ENCODE assay signal across 8 cellular contexts in the genomic region with DNA sequence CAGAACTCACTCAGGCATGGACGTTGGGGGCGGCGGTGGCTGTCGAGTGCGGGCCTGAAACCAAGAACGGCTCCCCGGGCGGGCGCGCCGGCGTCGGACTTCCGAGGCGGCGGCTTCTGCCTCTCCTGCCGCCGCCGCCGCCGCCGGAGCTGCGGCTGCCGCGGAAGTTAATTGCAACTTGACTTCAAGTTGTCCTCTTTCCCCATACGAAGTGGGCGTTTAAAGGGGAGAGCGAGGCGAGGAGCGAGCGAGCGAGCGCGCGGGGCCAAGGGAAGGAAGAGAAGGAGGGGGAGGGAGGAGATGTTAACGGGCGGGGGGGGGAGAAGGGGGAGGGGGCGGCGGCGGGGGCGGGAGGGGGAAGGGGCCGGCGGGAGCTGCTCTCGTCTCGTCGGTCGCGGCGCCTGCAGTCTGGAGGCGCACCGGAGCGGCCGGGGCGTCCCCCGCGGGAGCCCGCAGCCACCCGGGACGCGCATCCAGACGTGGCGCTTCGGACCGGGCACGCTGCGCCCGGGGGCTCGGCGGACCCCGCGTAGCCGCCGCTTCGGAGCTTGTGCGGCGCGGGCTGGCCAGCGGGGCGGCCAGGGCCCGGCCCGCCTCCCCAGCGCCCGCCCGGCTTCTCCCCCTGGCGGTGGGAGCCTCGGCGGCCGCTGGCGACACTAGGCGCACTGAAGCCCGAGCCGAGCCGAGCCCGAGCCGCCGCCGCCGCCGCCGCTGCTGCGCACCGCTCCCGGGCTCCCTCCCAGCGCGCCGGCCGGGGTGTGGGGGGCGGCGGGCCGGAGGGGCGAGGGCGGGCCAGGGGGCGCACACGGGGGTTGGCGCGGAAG. TPM values are rescaled to one million over a fixed set of nuclear protein-coding genes. Genes with fewer than 3 reads are reported as not detected.
DNase-seq lines count a peak whose midpoint lies in the region; ATAC-seq, FAIRE-seq and TF ChIP-seq lines count a peak whose summit lies in the region.

No MANE protein-coding gene starts in this region.

- FAIRE-seq in K562 (lab: Jason Lieb, UNC), result no peak

- no peak for TF ChIP-seq RAD21 in K562 (CRISPR knock-in tag; conservative IDR thresholded peaks at IDR 0.05 in 1 of 2, IDR thresholded peaks at IDR 0.05 in 1 of 2)

- H3K27ac ChIP-seq in KOPT-K1 (ENCODE audit: low read depth, low read length, poor library complexity, severe bottlenecking), result peak overlapping the region; percentile 87
- H3K27ac ChIP-seq in K562 (ENCODE audit: extremely low read depth, low read depth, low read length), result no peak overlapping the region

- no peak for TF ChIP-seq POLR2A in K562 (conservative IDR thresholded peaks at IDR 0.05)

- 0 out of 6 replicates have a peak, but pooled peaks of 1 of the 3 experiments have one; percentile 19 for TF ChIP-seq CTCF in K562 (IDR thresholded peaks at IDR 0.05 in 2 of 3, conservative IDR thresholded peaks at IDR 0.05 in 1 of 3; ENCODE audit: insufficient read depth in 2 of 3, low read depth in 1 of 3, low read length in 3 of 3)

- peak; percentile 64 for DNase-seq in EH (ENCODE audit: low read depth)
- peak; percentile 65 for DNase-seq in T-helper 9 cell
- DNase-seq in K562 (ENCODE audit: extremely low read depth in 1 of 4, low spot score in 3 of 4), result peak; percentile 11 to 47 (median 30)
- DNase-seq in iPS-NIHi7 (ENCODE audit: extremely low spot score), result peak; percentile 89
- peak; percentile 72 for DNase-seq in stimulated activated CD4-positive, alpha-beta T cell treated with anti-CD3 and anti-CD28 coated beads, Interleukin-12 subunit alpha, Interleukin-12 subunit beta, amount 100 ng/mL, for 4 hours
- no peak for DNase-seq in DMS153 (lab: John Stamatoyannopoulos, UW)

- H2AFZ ChIP-seq in K562 (ENCODE audit: low read depth, low read length), result no peak overlapping the region

- H3K9me3 ChIP-seq in KOPT-K1 (ENCODE audit: insufficient read depth, low read length, poor library complexity, severe bottlenecking) (peaks cover 14% of the 10 kb centered on the region), K562 (replicated peaks; ENCODE audit: control insufficient read depth, insufficient read depth, low read depth, low read length) (no peaks in the 10 kb centered on the region)

- no peaks in the 10 kb centered on the region for H3K79me2 ChIP-seq in K562 (ENCODE audit: control insufficient read depth, insufficient read depth, low read length)

- peaks cover 0 to 9% of the 10 kb centered on the region in 2 experiments; a peak in 1 of 5 replicates for H3K4me1 ChIP-seq in K562 (replicated peaks in 1 of 2; ENCODE audit: control insufficient read depth in 2 of 2, insufficient read depth in 2 of 2, low read length in 2 of 2)

- no peak overlapping the region for H3K4me3 ChIP-seq in K562

- H4K20me1 ChIP-seq in K562 (replicated peaks; ENCODE audit: control insufficient read depth, insufficient read depth, low read length), result no peaks in the 10 kb centered on the region

- no peak overlapping the region for H3K9ac ChIP-seq in K562 (ENCODE audit: insufficient read depth in 1 of 2, low read depth in 2 of 2, low read length in 2 of 2)

- 0 out of 5 replicates have a peak, but pooled peaks cover 0 to 11% of the 10 kb centered on the region in 2 experiments for H3K27me3 ChIP-seq in K562 (ENCODE audit: control insufficient read depth in 2 of 2, insufficient read depth in 2 of 2, low read length in 2 of 2)

- no peaks in the 10 kb centered on the region for H3K9me1 ChIP-seq in K562 (ENCODE audit: control insufficient read depth, insufficient read depth, low read length)

- intact Hi-C loops in K562 (cut with micrococcal nuclease), result no loop called here

- no TSS peak for BruUV-seq in K562 (replicated peaks; lab: Mats Ljungman, UMichigan)

- POLR2A ChIA-PET in K562 (lab: Yijun Ruan, JAX), result interaction anchor here (0.6 to 1.0 kb wide), 3 partner anchors 11 to 129 kb away, joined by 3 to 4 read pairs (median 3); no protein-coding TSS in a partner anchor

- TF ChIP-seq EP300 in K562 (IDR thresholded peaks at IDR 0.05; ENCODE audit: low read length), result no peak

- WGBS in K562 (ENCODE audit: insufficient coverage, low coverage, missing lambda C conversion rate), result 20% methylated on average over 38 of the region's 116 CpGs

- no peak overlapping the region for H3K4me2 ChIP-seq in K562 (ENCODE audit: insufficient read depth, low read length)

- peak; percentile 88 for ATAC-seq in GM21576 (IDR thresholded peaks at IDR 0.05; ENCODE audit: unreplicated experiment)
- peak; percentile 91 for ATAC-seq in K562

- CTCF ChIA-PET in K562 (lab: Yijun Ruan, JAX; ENCODE audit: low intra/inter-chr PET ratio), result no interaction called here

- in situ Hi-C loops in K562 (cut with MboI), result no loop called here

- H3K36me3 ChIP-seq in KOPT-K1 (ENCODE audit: insufficient read depth, low read length) (peaks cover 9% of the 10 kb centered on the region; the same call in 1 of the 2 replicates), K562 (ENCODE audit: control insufficient read depth, insufficient read depth, low read length) (no peaks in the 10 kb centered on the region)

TF ChIP-seq in K562, 482 proteins besides CTCF, POLR2A, EP300 and RAD21:
- TF ChIP-seq, protein P1, sequence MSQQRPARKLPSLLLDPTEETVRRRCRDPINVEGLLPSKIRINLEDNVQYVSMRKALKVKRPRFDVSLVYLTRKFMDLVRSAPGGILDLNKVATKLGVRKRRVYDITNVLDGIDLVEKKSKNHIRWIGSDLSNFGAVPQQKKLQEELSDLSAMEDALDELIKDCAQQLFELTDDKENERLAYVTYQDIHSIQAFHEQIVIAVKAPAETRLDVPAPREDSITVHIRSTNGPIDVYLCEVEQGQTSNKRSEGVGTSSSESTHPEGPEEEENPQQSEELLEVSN (IDR thresholded peaks at IDR 0.05; ENCODE audit: borderline replicate concordance in 1 of 2, extremely low read depth in 1 of 2, insufficient read depth in 1 of 2, insufficient read length in 1 of 2, low read depth in 1 of 2, low read length in 1 of 2, poor library complexity in 1 of 2, severe bottlenecking in 1 of 2), result peak in 1 of 2 experiments; percentile 21
- no peak for TF ChIP-seq DDX20 (tag; IDR thresholded peaks at IDR 0.05; ENCODE audit: low read depth)
- TF ChIP-seq, protein P2, sequence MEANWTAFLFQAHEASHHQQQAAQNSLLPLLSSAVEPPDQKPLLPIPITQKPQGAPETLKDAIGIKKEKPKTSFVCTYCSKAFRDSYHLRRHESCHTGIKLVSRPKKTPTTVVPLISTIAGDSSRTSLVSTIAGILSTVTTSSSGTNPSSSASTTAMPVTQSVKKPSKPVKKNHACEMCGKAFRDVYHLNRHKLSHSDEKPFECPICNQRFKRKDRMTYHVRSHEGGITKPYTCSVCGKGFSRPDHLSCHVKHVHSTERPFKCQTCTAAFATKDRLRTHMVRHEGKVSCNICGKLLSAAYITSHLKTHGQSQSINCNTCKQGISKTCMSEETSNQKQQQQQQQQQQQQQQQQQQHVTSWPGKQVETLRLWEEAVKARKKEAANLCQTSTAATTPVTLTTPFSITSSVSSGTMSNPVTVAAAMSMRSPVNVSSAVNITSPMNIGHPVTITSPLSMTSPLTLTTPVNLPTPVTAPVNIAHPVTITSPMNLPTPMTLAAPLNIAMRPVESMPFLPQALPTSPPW (CRISPR knock-in tag; IDR thresholded peaks at IDR 0.05), result peak; percentile 24; the same call in 1 of the 2 replicates

RNA-seq across cellular contexts. Expression of a gene that starts 19.7 kb away (rescaled TPM):
- total RNA-seq in K562 (2011; cell fraction: chromatin; rRNA removed; ENCODE audit: low replicate concordance), result 2.3 and 2.6 TPM in 2 replicates
- total RNA-seq in K562 (2011; cell fraction: nucleolus; rRNA removed), result 0.17 and 0.26 TPM in 2 replicates
- total RNA-seq in K562 (2011; cell fraction: nucleoplasm; rRNA removed), result 1.2 and 1.5 TPM in 2 replicates
- total RNA-seq in K562 (2014; rRNA removed) (0.09 and 0.29 TPM in 2 replicates), K562 (2014; rRNA removed; fragmentation: Illumina TruSeq; extraction: Trizol) (0.03 and 0.40 TPM in 2 replicates), K562 (2015; rRNA removed; fragmentation: Illumina TruSeq; extraction: Trizol) (0.11 and 0.22 TPM in 2 replicates), K562 (2021) (0.67 and 0.75 TPM in 2 replicates)
- polyA plus RNA-seq in K562 (2011; rRNA removed) (0.66 and 2.5 TPM in 2 replicates), K562 (2014; fragmentation: Illumina TruSeq; extraction: Trizol) (0.09 TPM in 1 of 2 replicates, not detected in the other), K562 (2014; fragmentation: Nextera tagmentation; extraction: Ambion mirVana) (under 1 TPM; 0.03 to 0.08 TPM), K562 (2014; rRNA removed) (0.09 TPM in 1 of 2 replicates, not detected in the other)
- polyA plus RNA-seq in K562 (2011; cell fraction: cytosol; rRNA removed), result 0.07 and 1.2 TPM in 2 replicates
- 0.70 and 2.0 TPM in 2 replicates for polyA plus RNA-seq in K562 (2011; cell fraction: nucleus; rRNA removed)
- polyA plus RNA-seq in K562 (2012), result 0.08 and 0.09 TPM in 2 replicates
- 1.3 and 5.1 TPM in 2 replicates for polyA minus RNA-seq in K562 (2011; rRNA and poly(A)+ RNA removed)
- 1.6 TPM in 1 of 2 replicates, not detected in the other for polyA minus RNA-seq in K562 (2011; cell fraction: cytosol; rRNA and poly(A)+ RNA removed)
- 2.1 and 5.0 TPM in 2 replicates for polyA minus RNA-seq in K562 (2011; cell fraction: nucleus; rRNA and poly(A)+ RNA removed)
